8 cellular contexts compared by ENCODE assay signal in genomic region chr22:40043793-40044101, GRCh38. TPM values are rescaled to one million over a fixed set of nuclear protein-coding genes. Genes with fewer than 3 reads are reported as not detected.
A peak's percentile ranks its signal among the peaks of the same experiment; 100 is the strongest.
DNase-seq lines count a peak whose midpoint lies in the region; ATAC-seq, FAIRE-seq and TF ChIP-seq lines count a peak whose summit lies in the region.

No MANE protein-coding gene starts in this region.

- FAIRE-seq in bronchial epithelial cell (lab: Jason Lieb, UNC), result no peak

- peak overlapping the region; percentile 100 for H3K27ac Mint-ChIP-seq in stimulated activated naive CD8-positive, alpha-beta T cell treated with anti-CD3 and anti-CD28 coated beads, Interleukin-15, Interleukin-2, amounts not matched to agents 100 ng/mL and 50 ng/mL, for 24 hours

- ATAC-seq in stimulated activated naive CD8-positive, alpha-beta T cell treated with anti-CD3 and anti-CD28 coated beads, Interleukin-15, Interleukin-2, amounts not matched to agents 100 U/mL and 50 U/mL, for 24 hours, result no peak

- DNase-seq in stimulated activated naive CD8-positive, alpha-beta T cell treated with anti-CD3 and anti-CD28 coated beads, Interleukin-15, Interleukin-2, amounts not matched to agents 100 U/mL and 50 U/mL, for 24 hours, result no peak
- DNase-seq in bronchial epithelial cell (ENCODE audit: low read depth) (no peak), NCI-H2196 (lab: John Stamatoyannopoulos, UW; ENCODE audit: unreplicated experiment) (no peak), OCI-M1 (lab: John Stamatoyannopoulos, UW) (no peak), C1 segment of cervical spinal cord (lab: John Stamatoyannopoulos, UW) (no peak), T1000 (lab: John Stamatoyannopoulos, UW) (no peak)

- peaks cover 16 to 23% of the 10 kb centered on the region in 2 donors for H3K4me1 ChIP-seq in mucosa of rectum (ENCODE audit: control insufficient read depth in 2 of 2, insufficient read depth in 2 of 2, low read length in 2 of 2)

- peak overlapping the region; percentile 79 to 82 for H3K9ac ChIP-seq in mucosa of rectum (ENCODE audit: low read depth in 1 of 2, low read length in 2 of 2)

- peaks cover 5% of the 10 kb centered on the region for H3K36me3 Mint-ChIP-seq in stimulated activated naive CD8-positive, alpha-beta T cell treated with anti-CD3 and anti-CD28 coated beads, Interleukin-15, Interleukin-2, amounts not matched to agents 100 ng/mL and 50 ng/mL, for 24 hours (ENCODE audit: low read depth)

- no peak for TF ChIP-seq CTCF in bronchial epithelial cell (IDR thresholded peaks at IDR 0.05; ENCODE audit: insufficient read depth, low read length, severe bottlenecking)

- no peaks in the 10 kb centered on the region for H3K27me3 ChIP-seq in bronchial epithelial cell (ENCODE audit: control insufficient read depth, insufficient read depth, low read length)
- H3K27me3 ChIP-seq in mucosa of rectum (ENCODE audit: control insufficient read depth in 2 of 2, insufficient read depth in 2 of 2, low read length in 2 of 2), result no peaks in the 10 kb centered on the region

- no peaks in the 10 kb centered on the region for H3K9me3 Mint-ChIP-seq in stimulated activated naive CD8-positive, alpha-beta T cell treated with anti-CD3 and anti-CD28 coated beads, Interleukin-15, Interleukin-2, amounts not matched to agents 100 ng/mL and 50 ng/mL, for 24 hours

- H3K27me3 Mint-ChIP-seq in stimulated activated naive CD8-positive, alpha-beta T cell treated with anti-CD3 and anti-CD28 coated beads, Interleukin-15, Interleukin-2, amounts not matched to agents 100 ng/mL and 50 ng/mL, for 24 hours, result peaks cover 4% of the 10 kb centered on the region

- H3K4me3 ChIP-seq in bronchial epithelial cell (ENCODE audit: low read depth, low read length) (peak overlapping the region; percentile 78), mucosa of rectum (ENCODE audit: low read length in 2 of 2) (peak overlapping the region; percentile 93 to 94)

- H3K9me3 ChIP-seq in mucosa of rectum (ENCODE audit: control insufficient read depth in 2 of 2, low read length in 2 of 2), result no peaks in the 10 kb centered on the region

- H3K27ac ChIP-seq in mucosa of rectum (ENCODE audit: low read depth in 2 of 2, low read length in 2 of 2), result peak overlapping the region; percentile 95 to 96

- H3K4me1 Mint-ChIP-seq in stimulated activated naive CD8-positive, alpha-beta T cell treated with anti-CD3 and anti-CD28 coated beads, Interleukin-15, Interleukin-2, amounts not matched to agents 100 ng/mL and 50 ng/mL, for 24 hours (ENCODE audit: low read depth), result peaks cover 49% of the 10 kb centered on the region

- H3K4me3 Mint-ChIP-seq in stimulated activated naive CD8-positive, alpha-beta T cell treated with anti-CD3 and anti-CD28 coated beads, Interleukin-15, Interleukin-2, amounts not matched to agents 100 ng/mL and 50 ng/mL, for 24 hours, result peak overlapping the region; percentile 98

- H3K36me3 ChIP-seq in bronchial epithelial cell (ENCODE audit: control insufficient read depth, insufficient read depth, low read length) (no peaks in the 10 kb centered on the region), mucosa of rectum (ENCODE audit: control insufficient read depth in 2 of 2, insufficient read depth in 2 of 2, low read length in 2 of 2) (no peaks in the 10 kb centered on the region)

RNA-seq across cellular contexts. Expression of gene FAM83F, which starts 49.0 kb away (rescaled TPM):
- total RNA-seq in bronchial epithelial cell, result 22.1 and 27.8 TPM in 2 replicates
